Comparison of ENCODE assay signal across 1 cellular context in genomic region chr19:8697671-8698432, GRCh38.
TF ChIP-seq lines count a peak whose summit lies in the region.

No MANE protein-coding gene starts in this region.

TF ChIP-seq in K562, 482 proteins besides CTCF, POLR2A, EP300 and RAD21 (continued from another document):
- TF ChIP-seq MGA (IDR thresholded peaks at IDR 0.05) (peak; percentile 40; the same call in 1 of the 2 replicates), ZBTB34 (CRISPR knock-in tag; IDR thresholded peaks at IDR 0.05) (no peak), SRSF3 (IDR thresholded peaks at IDR 0.05; ENCODE audit: insufficient read depth, low read length) (no peak), L3MBTL2 (IDR thresholded peaks at IDR 0.05) (peak; percentile 80), RBM14 (IDR thresholded peaks at IDR 0.05; ENCODE audit: borderline replicate concordance, insufficient read depth, low read depth, low read length) (0 out of 2 replicates have a peak, but pooled peaks have one; percentile 19), MEF2D (tag; conservative IDR thresholded peaks at IDR 0.05; ENCODE audit: low read depth) (no peak), ZNF518B (CRISPR knock-in tag; IDR thresholded peaks at IDR 0.05) (no peak), ELK1 (CRISPR knock-in tag; IDR thresholded peaks at IDR 0.05) (no peak), TFE3 (CRISPR knock-in tag; IDR thresholded peaks at IDR 0.05) (no peak), BRD4 (IDR thresholded peaks at IDR 0.05) (no peak), PTRF (tag; IDR thresholded peaks at IDR 0.05) (no peak), CHD1 (IDR thresholded peaks at IDR 0.05; ENCODE audit: low read length) (no peak), RBM39 (optimal IDR thresholded peaks at IDR 0.05; ENCODE audit: low read depth, low read length) (no peak), TAL1 (IDR thresholded peaks at IDR 0.05) (no peak), ZNF644 (tag; IDR thresholded peaks at IDR 0.05; ENCODE audit: low read depth) (no peak), MECOM (CRISPR knock-in tag; IDR thresholded peaks at IDR 0.05) (no peak), RFX5 (IDR thresholded peaks at IDR 0.05; ENCODE audit: low read depth, low read length) (no peak), ZNF121 (CRISPR knock-in tag; conservative IDR thresholded peaks at IDR 0.05) (no peak)
